In genomic region chr3:41176554-41176953, GRCh38 we compare ENCODE assay signal across 19 cellular contexts. TPM values are rescaled to one million over a fixed set of nuclear protein-coding genes. Genes with fewer than 3 reads are reported as not detected.
DNase-seq lines count a peak whose midpoint lies in the region; TF ChIP-seq lines count a peak whose summit lies in the region.
"Had no signal": no experiment of that assay in that cellular context is flagged by ENCODE, and none has a peak within 500 bp of the region (broad histone marks: within the 10 kb centered on the region; RNA-seq: fewer than 3 reads in every experiment).

No MANE protein-coding gene starts in this region.

- H3K4me1 Mint-ChIP-seq in Caco-2 (ENCODE audit: low read depth, unreplicated experiment), result peaks cover 46% of the 10 kb centered on the region
- H3K4me1 Mint-ChIP-seq: B cell; CD4-positive, CD25-positive, alpha-beta regulatory T cell; IgD-negative memory B cell had no signal

- peak overlapping the region; percentile 35 for H3K18ac ChIP-seq in neuronal stem cell (ENCODE audit: low read length)

- H2BK12ac ChIP-seq in neuronal stem cell (ENCODE audit: low read length), result no peak overlapping the region

- H2AFZ ChIP-seq in neuronal stem cell (ENCODE audit: low read length), result no peak overlapping the region

- H3K4me3 Mint-ChIP-seq in Caco-2 (ENCODE audit: unreplicated experiment), result peak overlapping the region; percentile 50
- H3K4me3 Mint-ChIP-seq: B cell; CD4-positive, CD25-positive, alpha-beta regulatory T cell; IgD-negative memory B cell had no signal

- H3K23ac ChIP-seq in neuronal stem cell (ENCODE audit: low read depth, low read length, poor library complexity), result no peak overlapping the region

- DNase-seq in Caco-2 (peak; percentile 29 to 49), choroid plexus epithelial cell (ENCODE audit: low read depth) (peak; percentile 9), neuronal stem cell (ENCODE audit: low spot score) (no peak), BE2C (no peak), NCI-H1694 treated with DMSO at 0.1 percent for 48 hours (lab: John Stamatoyannopoulos, UW) (no peak), putamen (ENCODE audit: low spot score) (no peak)
- DNase-seq: CD4-positive, CD25-positive, alpha-beta regulatory T cell; COR-L47; DMS153; GOT3; Kasumi-1; MM.1S; NCI-H1092 treated with DMSO at 0.1 percent for 48 hours; NCI-H146; NCI-H2081 treated with DMSO at 0.1 percent for 48 hours had no signal

- no peak overlapping the region for H2BK5ac ChIP-seq in neuronal stem cell (ENCODE audit: low read length)

- no TSS peak for BruUV-seq in Caco-2 (replicated peaks; lab: Mats Ljungman, UMichigan)

- no peak overlapping the region for H2BK120ac ChIP-seq in neuronal stem cell (ENCODE audit: low read depth, low read length)

- POLR2A ChIA-PET in Caco-2 (lab: Charles Lee), result interaction anchor here (0.6 to 2.6 kb wide), 2 partner anchors 22 to 471 kb away, joined by 6 to 13 read pairs; partner anchors contain the start of gene CTNNB1

- no peaks in the 10 kb centered on the region for H3K79me1 ChIP-seq in neuronal stem cell (ENCODE audit: low read depth, low read length)

- H3K14ac ChIP-seq in neuronal stem cell (ENCODE audit: low read length), result no peak overlapping the region

- 90% methylated on average over 2 of the region's 4 CpGs; no CpG with 5 or more reads in 1 of the 2 experiments for WGBS in mesodermal cell (ENCODE audit: insufficient coverage in 2 of 2), 2 experiments
- no CpG with 5 or more reads among the region's 4 CpGs for WGBS in neuronal stem cell (ENCODE audit: extremely low coverage in 2 of 2, insufficient read length in 2 of 2, insufficient replicate concordance in 1 of 2), 2 donors

- TF ChIP-seq CTCF in Caco-2 (IDR thresholded peaks at IDR 0.05; ENCODE audit: insufficient read depth in 1 of 2, low read depth in 1 of 2, low read length in 1 of 2, severe bottlenecking in 1 of 2, unreplicated experiment in 1 of 2) (no peak), choroid plexus epithelial cell (conservative IDR thresholded peaks at IDR 0.05; ENCODE audit: low read depth, low read length) (no peak), BE2C (IDR thresholded peaks at IDR 0.05; ENCODE audit: low read depth, low read length) (no peak)

- H3K27ac Mint-ChIP-seq in Caco-2 (ENCODE audit: unreplicated experiment), result peak overlapping the region; percentile 55
- H3K27ac Mint-ChIP-seq: B cell; CD4-positive, CD25-positive, alpha-beta regulatory T cell; IgD-negative memory B cell had no signal

- H4K91ac ChIP-seq in neuronal stem cell (ENCODE audit: low read depth, low read length, poor library complexity), result no peak overlapping the region

- H3K9me3 ChIP-seq in Caco-2 (no peaks in the 10 kb centered on the region), mesodermal cell (ENCODE audit: control insufficient read depth, low read length) (no peaks in the 10 kb centered on the region), neuronal stem cell (replicated peaks in 1 of 2; ENCODE audit: control insufficient read depth in 2 of 2, insufficient read depth in 1 of 2, low read depth in 1 of 2, low read length in 2 of 2) (no peaks in the 10 kb centered on the region), BE2C (no peaks in the 10 kb centered on the region)

- no peaks in the 10 kb centered on the region for H3K27me3 Mint-ChIP-seq in Caco-2 (ENCODE audit: insufficient read depth, unreplicated experiment)

- H4K8ac ChIP-seq in neuronal stem cell (ENCODE audit: low read depth, low read length), result no peak overlapping the region

- no peaks in the 10 kb centered on the region for H3K27me3 ChIP-seq in Caco-2 (replicated peaks; ENCODE audit: control insufficient read depth, insufficient read depth, low read length)
- H3K27me3 ChIP-seq in neuronal stem cell (ENCODE audit: control insufficient read depth in 3 of 3, insufficient read depth in 3 of 3, low read depth in 1 of 3, low read length in 3 of 3), result peaks cover 0 to 5% (median 0%) of the 10 kb centered on the region in 3 experiments
- no peaks in the 10 kb centered on the region for H3K27me3 ChIP-seq in BE2C

- H3K4me2 ChIP-seq in neuronal stem cell (ENCODE audit: insufficient read depth, low read length, poor library complexity, severe bottlenecking), result no peak overlapping the region

- no peaks in the 10 kb centered on the region for H3K9me3 Mint-ChIP-seq in Caco-2 (ENCODE audit: unreplicated experiment)
- H3K9me3 Mint-ChIP-seq: CD4-positive, CD25-positive, alpha-beta regulatory T cell; IgD-negative memory B cell had no signal

- H3K36me3 ChIP-seq in Caco-2 (ENCODE audit: control insufficient read depth, insufficient read depth, low read length) (no peaks in the 10 kb centered on the region), mesodermal cell (ENCODE audit: control insufficient read depth, insufficient read depth, low read length) (no peaks in the 10 kb centered on the region), neuronal stem cell (replicated peaks in 1 of 2; ENCODE audit: control insufficient read depth in 2 of 2, insufficient read depth in 2 of 2, low read length in 2 of 2) (no peaks in the 10 kb centered on the region), BE2C (no peaks in the 10 kb centered on the region)

- CTCF ChIA-PET in Caco-2 (lab: Charles Lee), result no interaction called here

- peaks cover 13% of the 10 kb centered on the region for H3K36me3 Mint-ChIP-seq in Caco-2 (ENCODE audit: insufficient read depth, unreplicated experiment)
- H3K36me3 Mint-ChIP-seq: CD4-positive, CD25-positive, alpha-beta regulatory T cell; IgD-negative memory B cell had no signal

- H3K4ac ChIP-seq in neuronal stem cell (ENCODE audit: low read length), result no peak overlapping the region

- H3K4me1 ChIP-seq in Caco-2, result peaks cover 55% of the 10 kb centered on the region
- peaks cover 11% of the 10 kb centered on the region for H3K4me1 ChIP-seq in mesodermal cell (ENCODE audit: control insufficient read depth, insufficient read depth, low read length, poor library complexity, severe bottlenecking)
- peaks cover 7 to 8% of the 10 kb centered on the region in 2 donors for H3K4me1 ChIP-seq in neuronal stem cell (ENCODE audit: control insufficient read depth in 2 of 2, insufficient read depth in 1 of 2, low read depth in 1 of 2, low read length in 2 of 2)
- H3K4me1 ChIP-seq in BE2C, result no peaks in the 10 kb centered on the region

- H3K27ac ChIP-seq in mesodermal cell (ENCODE audit: low read depth, low read length, severe bottlenecking) (peak overlapping the region; percentile 54), neuronal stem cell (replicated peaks; ENCODE audit: low read length) (no peak overlapping the region)

- H3K4me3 ChIP-seq in Caco-2 (ENCODE audit: low read depth, low read length), result no peak overlapping the region
- H3K4me3 ChIP-seq in choroid plexus epithelial cell (ENCODE audit: low read depth, low read length), result no peak overlapping the region
- no peak overlapping the region for H3K4me3 ChIP-seq in mesodermal cell (ENCODE audit: extremely low read depth, insufficient read depth, low read length, poor library complexity, severe bottlenecking)
- no peak overlapping the region for H3K4me3 ChIP-seq in neuronal stem cell (ENCODE audit: low read length in 2 of 2)
- H3K4me3 ChIP-seq in BE2C (ENCODE audit: low read depth, low read length), result no peak overlapping the region
- H3K4me3 ChIP-seq: GM12878 had no signal

- H3K9ac ChIP-seq in neuronal stem cell (ENCODE audit: low read depth, low read length, poor library complexity), result no peak overlapping the region

- intact Hi-C loops in Caco-2 (cut with micrococcal nuclease; ENCODE audit: unreplicated experiment), result no loop called here

- H2BK15ac ChIP-seq in neuronal stem cell (ENCODE audit: low read length), result no peak overlapping the region

- H2AK5ac ChIP-seq in neuronal stem cell (ENCODE audit: low read depth, low read length), result no peak overlapping the region

RNA-seq across cellular contexts. Expression of gene CTNNB1, which starts 22.8 kb away (rescaled TPM):
- 201 and 206 TPM in 2 replicates for total RNA-seq in Caco-2 (2022)
- polyA plus RNA-seq in mesodermal cell (2013, experiment 1 of 2), result 417 TPM
- polyA plus RNA-seq in mesodermal cell (2013, experiment 2 of 2), result 376 TPM
- polyA plus RNA-seq in neuronal stem cell (2013, experiment 1 of 2), result 337 TPM
- polyA plus RNA-seq in neuronal stem cell (2013, experiment 2 of 2), result 331 TPM
- polyA plus RNA-seq in BE2C (2012; ENCODE audit: insufficient read depth, insufficient read length, low read depth), result 102 TPM

Comparison
In these comparisons a context has a peak if more than half of its experiments do, and no peak if none do; other contexts are left out.
1. DNase-seq: peak in Caco-2 (2 of 2) and choroid plexus epithelial cell (single experiment); none in neuronal stem cell (single experiment), BE2C (single experiment), NCI-H1694 treated with DMSO at 0.1 percent for 48 hours (single experiment) and putamen (single experiment).